In the genomic region with DNA sequence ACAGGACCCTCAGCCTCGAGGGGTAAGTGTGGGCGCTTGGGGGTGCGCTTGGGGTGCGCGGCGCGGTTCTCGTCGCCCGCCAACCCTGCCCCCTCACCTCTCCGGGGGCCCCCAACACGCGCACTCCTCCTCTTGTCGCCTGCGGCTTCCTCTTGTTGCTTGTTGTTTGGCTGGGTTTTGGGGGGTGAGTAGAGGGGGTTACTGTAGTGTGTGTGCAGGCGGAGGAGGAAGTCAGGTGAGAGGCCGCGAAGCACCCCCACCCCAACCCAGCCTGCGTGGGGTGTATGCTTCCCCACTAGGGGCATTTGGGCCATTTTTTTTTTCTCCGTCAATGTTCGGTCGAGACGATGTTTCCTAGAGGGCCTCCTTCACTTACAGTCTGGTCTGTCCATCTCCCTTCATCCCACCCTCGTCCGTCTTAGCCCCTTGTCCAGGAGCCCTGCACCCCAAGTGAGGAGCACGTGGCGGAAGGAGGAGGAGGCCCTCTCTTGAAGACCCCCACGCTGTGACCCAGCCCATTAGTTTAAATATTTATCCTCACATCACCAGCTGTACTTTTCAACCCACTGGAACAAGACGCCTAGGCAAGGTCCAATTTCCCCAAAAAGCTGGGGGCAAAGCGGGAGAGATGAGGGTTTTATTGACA, we compare ENCODE assay signal across 8 cellular contexts. TPM values are rescaled to one million over a fixed set of nuclear protein-coding genes. Genes with fewer than 3 reads are reported as not detected.
A peak's percentile ranks its signal among the peaks of the same experiment; 100 is the strongest.
DNase-seq lines count a peak whose midpoint lies in the region; FAIRE-seq and TF ChIP-seq lines count a peak whose summit lies in the region.

No MANE protein-coding gene starts in this region.

- H3K18ac ChIP-seq in neuronal stem cell (ENCODE audit: low read length), result peak overlapping the region; percentile 94

- peak overlapping the region; percentile 84 for H3K4ac ChIP-seq in neuronal stem cell (ENCODE audit: low read length)

- peaks cover 54% of the 10 kb centered on the region for H3K27me3 ChIP-seq in HUES64 (ENCODE audit: insufficient read depth, low read length)
- H3K27me3 ChIP-seq in endothelial cell of umbilical vein (ENCODE audit: control insufficient read depth in 2 of 2, insufficient read depth in 2 of 2, low read length in 2 of 2), result peaks cover 28 to 46% of the 10 kb centered on the region in 2 experiments
- peaks cover 3 to 65% (median 24%) of the 10 kb centered on the region in 3 experiments for H3K27me3 ChIP-seq in neuronal stem cell (ENCODE audit: control insufficient read depth in 3 of 3, insufficient read depth in 3 of 3, low read depth in 1 of 3, low read length in 3 of 3)
- H3K27me3 ChIP-seq in thymus (ENCODE audit: control insufficient read depth, insufficient read depth), result no peaks in the 10 kb centered on the region

- H4K20me1 ChIP-seq in endothelial cell of umbilical vein (replicated peaks; ENCODE audit: control insufficient read depth, extremely low read depth, insufficient read depth, low read length), result no peaks in the 10 kb centered on the region

- H3K36me3 ChIP-seq in HUES64 (ENCODE audit: insufficient read depth, low read length) (no peaks in the 10 kb centered on the region), endothelial cell of umbilical vein (ENCODE audit: control insufficient read depth in 2 of 2, extremely low read depth in 1 of 2, insufficient read depth in 2 of 2, low read length in 2 of 2) (no peaks in the 10 kb centered on the region), neuronal stem cell (replicated peaks in 1 of 2; ENCODE audit: control insufficient read depth in 2 of 2, insufficient read depth in 2 of 2, low read length in 2 of 2) (no peaks in the 10 kb centered on the region), thymus (ENCODE audit: control insufficient read depth, insufficient read depth) (peaks cover 9% of the 10 kb centered on the region)

- H3K9me3 Mint-ChIP-seq in activated CD4-positive, alpha-beta memory T cell treated with anti-CD3 and anti-CD28 coated beads for 36 hours, result peaks cover 17% of the 10 kb centered on the region

- no peak overlapping the region for H2BK12ac ChIP-seq in neuronal stem cell (ENCODE audit: low read length)

- 6% methylated on average over 24 of the region's 30 CpGs for WGBS in HUES64
- no CpG with 5 or more reads among the region's 30 CpGs for WGBS in neuronal stem cell (ENCODE audit: extremely low coverage in 2 of 2, insufficient read length in 2 of 2, insufficient replicate concordance in 1 of 2), 2 donors
- WGBS in thymus, result 1% methylated on average over 30 of the region's 30 CpGs

- no TSS peak for BruUV-seq in endothelial cell of umbilical vein (replicated peaks; lab: Mats Ljungman, UMichigan)

- TF ChIP-seq CTCF in endothelial cell of umbilical vein (IDR thresholded peaks at IDR 0.05; ENCODE audit: extremely low read depth in 1 of 2, insufficient read depth in 1 of 2, low read depth in 1 of 2, low read length in 2 of 2), result no peak

- H3K4me3 Mint-ChIP-seq in activated CD4-positive, alpha-beta memory T cell treated with anti-CD3 and anti-CD28 coated beads for 36 hours, result peak overlapping the region; percentile 99

- no peak for TF ChIP-seq POLR2A in endothelial cell of umbilical vein (IDR thresholded peaks at IDR 0.05; ENCODE audit: low read depth, low read length)

- H3K9me1 ChIP-seq in endothelial cell of umbilical vein (replicated peaks; ENCODE audit: control insufficient read depth, extremely low read depth, insufficient read depth, low read length), result no peaks in the 10 kb centered on the region

- H3K27me3 Mint-ChIP-seq in activated CD4-positive, alpha-beta memory T cell treated with anti-CD3 and anti-CD28 coated beads for 36 hours, result no peaks in the 10 kb centered on the region

- no peak for FAIRE-seq in endothelial cell of umbilical vein (lab: Jason Lieb, UNC)

- DNase-seq in NCI-H2171 treated with DMSO at 0.1 percent for 48 hours (lab: John Stamatoyannopoulos, UW) (peak; percentile 21), NCI-H2171 (lab: John Stamatoyannopoulos, UW) (no peak), endothelial cell of umbilical vein (ENCODE audit: low read depth, low spot score) (no peak), neuronal stem cell (ENCODE audit: low spot score) (no peak), ecto neural progenitor cell (ENCODE audit: low spot score) (no peak)
- DNase-seq in activated CD4-positive, alpha-beta memory T cell treated with anti-CD3 and anti-CD28 coated beads for 36 hours, result peak; percentile 80

- H2AFZ ChIP-seq in endothelial cell of umbilical vein (ENCODE audit: low read depth, low read length) (no peak overlapping the region), neuronal stem cell (ENCODE audit: low read length) (peak overlapping the region; percentile 89)

- H4K91ac ChIP-seq in neuronal stem cell (ENCODE audit: low read depth, low read length, poor library complexity), result no peak overlapping the region

- H2BK120ac ChIP-seq in neuronal stem cell (ENCODE audit: low read depth, low read length), result no peak overlapping the region

- H3K79me1 ChIP-seq in neuronal stem cell (ENCODE audit: low read depth, low read length), result no peaks in the 10 kb centered on the region

- H3K4me3 ChIP-seq in HUES64 (ENCODE audit: low read length), result peak overlapping the region; percentile 54
- H3K4me3 ChIP-seq in endothelial cell of umbilical vein (replicated peaks in 1 of 3; ENCODE audit: insufficient read depth in 1 of 3, low read depth in 1 of 3, low read length in 3 of 3), result peak overlapping the region in 1 of 3 experiments; percentile 7
- H3K4me3 ChIP-seq in neuronal stem cell (ENCODE audit: low read length in 2 of 2), result peak overlapping the region; percentile 50 to 82
- H3K4me3 ChIP-seq in thymus (ENCODE audit: low read length), result peak overlapping the region; percentile 95

- H3K27ac ChIP-seq in HUES64 (ENCODE audit: low read depth, low read length) (no peak overlapping the region), endothelial cell of umbilical vein (ENCODE audit: insufficient read depth, low read depth, low read length) (no peak overlapping the region), neuronal stem cell (replicated peaks; ENCODE audit: low read length) (no peak overlapping the region), thymus (ENCODE audit: low read depth) (peak overlapping the region; percentile 99)

- no peak overlapping the region for H3K23ac ChIP-seq in neuronal stem cell (ENCODE audit: low read depth, low read length, poor library complexity)

- H3K4me2 ChIP-seq in endothelial cell of umbilical vein (ENCODE audit: insufficient read depth, low read length) (no peak overlapping the region), neuronal stem cell (ENCODE audit: insufficient read depth, low read length, poor library complexity, severe bottlenecking) (peak overlapping the region; percentile 91)

- CTCF ChIA-PET in activated CD4-positive, alpha-beta memory T cell treated with anti-CD3 and anti-CD28 coated beads for 36 hours (lab: Charles Lee), result interaction anchor here (0.6 to 4.2 kb wide), 7 partner anchors 33 to 313 kb away, joined by 3 to 19 read pairs (median 3); no protein-coding TSS in a partner anchor
- CTCF ChIA-PET in endothelial cell of umbilical vein (lab: Charles Lee), result interaction anchor here (1.8 to 2.2 kb wide), 2 partner anchors 15 to 24 kb away, joined by 7 to 11 read pairs; no protein-coding TSS in a partner anchor

- dilution Hi-C loops in endothelial cell of umbilical vein (cut with MboI; ENCODE audit: extremely low pct_ligation_motif_present, low sequenced_read_pairs), result no loop called here

- intact Hi-C loops in activated CD4-positive, alpha-beta memory T cell treated with anti-CD3 and anti-CD28 coated beads for 36 hours (cut with micrococcal nuclease), result loop anchor here (1.0 to 10.0 kb wide), 6 partner anchors 111 to 1561 kb away; partner anchors contain the start of genes PLCL2 and TBC1D5
- intact Hi-C loops in endothelial cell of umbilical vein (cut with micrococcal nuclease), result loop anchor here (1.0 kb wide), 1 partner anchor 21 kb away; no protein-coding TSS in a partner anchor

- H2BK15ac ChIP-seq in neuronal stem cell (ENCODE audit: low read length), result no peak overlapping the region

- H3K4me1 ChIP-seq in HUES64 (ENCODE audit: insufficient read depth, low read length) (peaks cover 24% of the 10 kb centered on the region), endothelial cell of umbilical vein (ENCODE audit: control insufficient read depth, extremely low read depth, insufficient read depth, low read length) (peaks cover 6% of the 10 kb centered on the region), neuronal stem cell (ENCODE audit: control insufficient read depth in 2 of 2, insufficient read depth in 1 of 2, low read depth in 1 of 2, low read length in 2 of 2) (peaks cover 6% of the 10 kb centered on the region in 2 donors), thymus (ENCODE audit: control insufficient read depth, insufficient read depth, low read length) (no peaks in the 10 kb centered on the region)

- peaks cover 86% of the 10 kb centered on the region for H3K36me3 Mint-ChIP-seq in activated CD4-positive, alpha-beta memory T cell treated with anti-CD3 and anti-CD28 coated beads for 36 hours

- no peak overlapping the region for H2AK5ac ChIP-seq in neuronal stem cell (ENCODE audit: low read depth, low read length)

- H3K9ac ChIP-seq in HUES64 (ENCODE audit: low read depth, low read length) (peak overlapping the region; percentile 62), endothelial cell of umbilical vein (replicated peaks; ENCODE audit: extremely low read depth, insufficient read depth, low read length) (no peak overlapping the region), neuronal stem cell (ENCODE audit: low read depth, low read length, poor library complexity) (peak overlapping the region; percentile 88)

- H3K9me3 ChIP-seq in HUES64 (ENCODE audit: insufficient read depth, low read depth, low read length) (peaks cover 7% of the 10 kb centered on the region; the same call in 1 of the 2 replicates), endothelial cell of umbilical vein (replicated peaks; ENCODE audit: control insufficient read depth, insufficient read depth, low read length) (no peaks in the 10 kb centered on the region), neuronal stem cell (replicated peaks in 1 of 2; ENCODE audit: control insufficient read depth in 2 of 2, insufficient read depth in 1 of 2, low read depth in 1 of 2, low read length in 2 of 2) (no peaks in the 10 kb centered on the region), thymus (ENCODE audit: control insufficient read depth) (peaks cover 5% of the 10 kb centered on the region)

- peaks cover 34% of the 10 kb centered on the region for H3K4me1 Mint-ChIP-seq in activated CD4-positive, alpha-beta memory T cell treated with anti-CD3 and anti-CD28 coated beads for 36 hours (ENCODE audit: low read depth)

- POLR2A ChIA-PET in activated CD4-positive, alpha-beta memory T cell treated with anti-CD3 and anti-CD28 coated beads for 36 hours (lab: Charles Lee), result interaction anchor here (0.6 to 9.2 kb wide), 17 partner anchors 7 to 295 kb away, joined by 3 to 95 read pairs (median 4); no protein-coding TSS in a partner anchor
- POLR2A ChIA-PET in endothelial cell of umbilical vein (lab: Charles Lee), result no interaction called here

- H2BK5ac ChIP-seq in neuronal stem cell (ENCODE audit: low read length), result peak overlapping the region; percentile 53

- peak overlapping the region; percentile 94 for H3K14ac ChIP-seq in neuronal stem cell (ENCODE audit: low read length)

- H3K79me2 ChIP-seq in endothelial cell of umbilical vein (ENCODE audit: control insufficient read depth, insufficient read depth, low read length), result no peaks in the 10 kb centered on the region

- peak overlapping the region; percentile 99 for H3K27ac Mint-ChIP-seq in activated CD4-positive, alpha-beta memory T cell treated with anti-CD3 and anti-CD28 coated beads for 36 hours

- no peak overlapping the region for H4K8ac ChIP-seq in neuronal stem cell (ENCODE audit: low read depth, low read length)

RNA-seq across cellular contexts. Expression of gene SATB1, which starts 20.4 kb away (rescaled TPM):
- polyA plus RNA-seq in HUES64 (2013, experiment 1 of 2), result 13.3 TPM
- polyA plus RNA-seq in HUES64 (2013, experiment 2 of 2), result 19.4 TPM
- 100 to 1,000 TPM; 546 to 561 TPM for total RNA-seq in activated CD4-positive, alpha-beta memory T cell treated with anti-CD3 and anti-CD28 coated beads for 36 hours
- 6.2 and 6.7 TPM in 2 replicates for total RNA-seq in endothelial cell of umbilical vein
- polyA plus RNA-seq in endothelial cell of umbilical vein (3.9 and 6.0 TPM in 2 replicates), thymus (172 TPM)
- 5.0 and 7.3 TPM in 2 replicates for polyA plus RNA-seq in endothelial cell of umbilical vein (2011; cell fraction: cytosol; rRNA removed)
- polyA plus RNA-seq in endothelial cell of umbilical vein (2011; cell fraction: nucleus; rRNA removed), result 27.7 and 27.9 TPM in 2 replicates
- polyA plus RNA-seq in endothelial cell of umbilical vein (2012), result 2.5 and 2.8 TPM in 2 replicates
- polyA minus RNA-seq in endothelial cell of umbilical vein, result 11.4 and 24.6 TPM in 2 replicates
- polyA minus RNA-seq in endothelial cell of umbilical vein (2011; cell fraction: cytosol; rRNA and poly(A)+ RNA removed), result not detected
- polyA minus RNA-seq in endothelial cell of umbilical vein (2011; cell fraction: nucleus; rRNA and poly(A)+ RNA removed), result 15.5 and 24.6 TPM in 2 replicates
- polyA plus RNA-seq in neuronal stem cell (2013, experiment 1 of 2), result 37.8 TPM
- 39.7 TPM for polyA plus RNA-seq in neuronal stem cell (2013, experiment 2 of 2)

Comparison
In these comparisons a context has a peak if more than half of its experiments do, and no peak if none do; other contexts are left out.
1. DNase-seq: peak in NCI-H2171 treated with DMSO at 0.1 percent for 48 hours (single experiment) and activated CD4-positive, alpha-beta memory T cell treated with anti-CD3 and anti-CD28 coated beads for 36 hours (single experiment); none in NCI-H2171 (single experiment), endothelial cell of umbilical vein (single experiment), neuronal stem cell (single experiment) and ecto neural progenitor cell (single experiment).
2. RNA of gene SATB1, which starts 20.4 kb away (total RNA-seq): 546 to 561 TPM in activated CD4-positive, alpha-beta memory T cell treated with anti-CD3 and anti-CD28 coated beads for 36 hours; 6.2 to 6.7 TPM in endothelial cell of umbilical vein; every median in the first group is over 10 times any median in the second.